20 cellular contexts compared by ENCODE assay signal in the genomic region with DNA sequence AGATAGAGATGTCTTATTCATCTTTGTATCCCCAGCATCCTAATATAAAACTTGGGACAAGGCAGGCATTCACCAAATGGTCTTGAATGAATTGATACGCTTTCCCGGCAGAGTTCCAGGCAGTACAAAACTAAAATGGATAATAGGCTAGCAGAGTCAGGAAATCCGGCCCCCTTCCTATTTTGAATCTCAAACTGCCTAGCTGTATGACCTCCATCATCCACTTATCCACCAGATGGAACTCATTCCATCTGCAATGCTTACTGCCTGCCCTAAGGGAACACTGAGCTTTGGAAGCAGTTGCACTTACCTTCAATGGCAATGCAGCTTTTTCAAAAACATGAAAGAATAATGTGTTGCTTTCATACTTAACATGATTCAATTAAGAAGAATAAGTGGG. TPM values are rescaled to one million over a fixed set of nuclear protein-coding genes. Genes with fewer than 3 reads are reported as not detected.
"Had no signal": no experiment of that assay in that cellular context is flagged by ENCODE, and none has a peak within 500 bp of the region (broad histone marks: within the 10 kb centered on the region; RNA-seq: fewer than 3 reads in every experiment).

No MANE protein-coding gene starts in this region.

- H3K4me3 Mint-ChIP-seq: activated CD8-positive, alpha-beta T cell treated with anti-CD3 and anti-CD28 coated beads for 36 hours; activated naive CD8-positive, alpha-beta T cell treated with anti-CD3 and anti-CD28 coated beads for 36 hours; activated T-helper 17 cell treated with anti-CD3 and anti-CD28 coated beads, Interleukin-2, amount 50 U/mL, for 72 hours had no signal

- H3K27me3 Mint-ChIP-seq: activated CD8-positive, alpha-beta T cell treated with anti-CD3 and anti-CD28 coated beads for 36 hours; activated naive CD8-positive, alpha-beta T cell treated with anti-CD3 and anti-CD28 coated beads for 36 hours; activated T-helper 17 cell treated with anti-CD3 and anti-CD28 coated beads, Interleukin-2, amount 50 U/mL, for 72 hours had no signal

- H3K9me3 Mint-ChIP-seq: activated CD8-positive, alpha-beta T cell treated with anti-CD3 and anti-CD28 coated beads for 36 hours; activated naive CD8-positive, alpha-beta T cell treated with anti-CD3 and anti-CD28 coated beads for 36 hours; activated T-helper 17 cell treated with anti-CD3 and anti-CD28 coated beads, Interleukin-2, amount 50 U/mL, for 72 hours had no signal

- DNase-seq: activated CD4-positive, alpha-beta T cell treated with anti-CD3 and anti-CD28 coated beads for 48 hours; activated CD4-positive, CD25-positive, alpha-beta regulatory T cell; activated CD8-positive, alpha-beta T cell treated with anti-CD3 and anti-CD28 coated beads for 36 hours; activated naive CD4-positive, alpha-beta T cell; activated naive CD8-positive, alpha-beta T cell treated with anti-CD3 and anti-CD28 coated beads for 36 hours; activated T-cell treated with anti-CD3 and anti-CD28 coated beads, Interleukin-2, amount 50 U/mL, for 1 hour; amniotic stem cell; dorsolateral prefrontal cortex; foreskin fibroblast; islet precursor cell; left colon; occipital lobe; right cardiac atrium; stimulated activated CD4-positive, alpha-beta T cell treated with anti-CD3 and anti-CD28 coated beads, Interleukin-2, amount 100 ng/mL, for 24 hours; stimulated activated naive CD4-positive, alpha-beta T cell treated with Interleukin-2 at 50 U/mL for 16 hours; T-helper 9 cell; trophoblast cell had no signal

- H3K4me1 Mint-ChIP-seq: activated naive CD8-positive, alpha-beta T cell treated with anti-CD3 and anti-CD28 coated beads for 36 hours; activated T-helper 17 cell treated with anti-CD3 and anti-CD28 coated beads, Interleukin-2, amount 50 U/mL, for 72 hours had no signal

- H3K27ac Mint-ChIP-seq: activated CD8-positive, alpha-beta T cell treated with anti-CD3 and anti-CD28 coated beads for 36 hours; activated T-helper 17 cell treated with anti-CD3 and anti-CD28 coated beads, Interleukin-2, amount 50 U/mL, for 72 hours had no signal

RNA-seq across cellular contexts. Expression of a gene that starts 43.4 kb away (rescaled TPM):
- total RNA-seq: activated CD8-positive, alpha-beta T cell treated with anti-CD3 and anti-CD28 coated beads for 36 hours; activated naive CD8-positive, alpha-beta T cell treated with anti-CD3 and anti-CD28 coated beads for 36 hours; activated T-helper 17 cell treated with anti-CD3 and anti-CD28 coated beads, Interleukin-2, amount 50 U/mL, for 72 hours; chondrocyte; occipital lobe; right cardiac atrium; skeletal muscle tissue had no signal
